1 cellular context compared by ENCODE assay signal in genomic region chr19:18388328-18389094, GRCh38.
TF ChIP-seq lines count a peak whose summit lies in the region.

No MANE protein-coding gene starts in this region.

TF ChIP-seq in K562, 482 proteins besides CTCF, POLR2A, EP300 and RAD21 (continued from another document):
- TF ChIP-seq, protein P1, sequence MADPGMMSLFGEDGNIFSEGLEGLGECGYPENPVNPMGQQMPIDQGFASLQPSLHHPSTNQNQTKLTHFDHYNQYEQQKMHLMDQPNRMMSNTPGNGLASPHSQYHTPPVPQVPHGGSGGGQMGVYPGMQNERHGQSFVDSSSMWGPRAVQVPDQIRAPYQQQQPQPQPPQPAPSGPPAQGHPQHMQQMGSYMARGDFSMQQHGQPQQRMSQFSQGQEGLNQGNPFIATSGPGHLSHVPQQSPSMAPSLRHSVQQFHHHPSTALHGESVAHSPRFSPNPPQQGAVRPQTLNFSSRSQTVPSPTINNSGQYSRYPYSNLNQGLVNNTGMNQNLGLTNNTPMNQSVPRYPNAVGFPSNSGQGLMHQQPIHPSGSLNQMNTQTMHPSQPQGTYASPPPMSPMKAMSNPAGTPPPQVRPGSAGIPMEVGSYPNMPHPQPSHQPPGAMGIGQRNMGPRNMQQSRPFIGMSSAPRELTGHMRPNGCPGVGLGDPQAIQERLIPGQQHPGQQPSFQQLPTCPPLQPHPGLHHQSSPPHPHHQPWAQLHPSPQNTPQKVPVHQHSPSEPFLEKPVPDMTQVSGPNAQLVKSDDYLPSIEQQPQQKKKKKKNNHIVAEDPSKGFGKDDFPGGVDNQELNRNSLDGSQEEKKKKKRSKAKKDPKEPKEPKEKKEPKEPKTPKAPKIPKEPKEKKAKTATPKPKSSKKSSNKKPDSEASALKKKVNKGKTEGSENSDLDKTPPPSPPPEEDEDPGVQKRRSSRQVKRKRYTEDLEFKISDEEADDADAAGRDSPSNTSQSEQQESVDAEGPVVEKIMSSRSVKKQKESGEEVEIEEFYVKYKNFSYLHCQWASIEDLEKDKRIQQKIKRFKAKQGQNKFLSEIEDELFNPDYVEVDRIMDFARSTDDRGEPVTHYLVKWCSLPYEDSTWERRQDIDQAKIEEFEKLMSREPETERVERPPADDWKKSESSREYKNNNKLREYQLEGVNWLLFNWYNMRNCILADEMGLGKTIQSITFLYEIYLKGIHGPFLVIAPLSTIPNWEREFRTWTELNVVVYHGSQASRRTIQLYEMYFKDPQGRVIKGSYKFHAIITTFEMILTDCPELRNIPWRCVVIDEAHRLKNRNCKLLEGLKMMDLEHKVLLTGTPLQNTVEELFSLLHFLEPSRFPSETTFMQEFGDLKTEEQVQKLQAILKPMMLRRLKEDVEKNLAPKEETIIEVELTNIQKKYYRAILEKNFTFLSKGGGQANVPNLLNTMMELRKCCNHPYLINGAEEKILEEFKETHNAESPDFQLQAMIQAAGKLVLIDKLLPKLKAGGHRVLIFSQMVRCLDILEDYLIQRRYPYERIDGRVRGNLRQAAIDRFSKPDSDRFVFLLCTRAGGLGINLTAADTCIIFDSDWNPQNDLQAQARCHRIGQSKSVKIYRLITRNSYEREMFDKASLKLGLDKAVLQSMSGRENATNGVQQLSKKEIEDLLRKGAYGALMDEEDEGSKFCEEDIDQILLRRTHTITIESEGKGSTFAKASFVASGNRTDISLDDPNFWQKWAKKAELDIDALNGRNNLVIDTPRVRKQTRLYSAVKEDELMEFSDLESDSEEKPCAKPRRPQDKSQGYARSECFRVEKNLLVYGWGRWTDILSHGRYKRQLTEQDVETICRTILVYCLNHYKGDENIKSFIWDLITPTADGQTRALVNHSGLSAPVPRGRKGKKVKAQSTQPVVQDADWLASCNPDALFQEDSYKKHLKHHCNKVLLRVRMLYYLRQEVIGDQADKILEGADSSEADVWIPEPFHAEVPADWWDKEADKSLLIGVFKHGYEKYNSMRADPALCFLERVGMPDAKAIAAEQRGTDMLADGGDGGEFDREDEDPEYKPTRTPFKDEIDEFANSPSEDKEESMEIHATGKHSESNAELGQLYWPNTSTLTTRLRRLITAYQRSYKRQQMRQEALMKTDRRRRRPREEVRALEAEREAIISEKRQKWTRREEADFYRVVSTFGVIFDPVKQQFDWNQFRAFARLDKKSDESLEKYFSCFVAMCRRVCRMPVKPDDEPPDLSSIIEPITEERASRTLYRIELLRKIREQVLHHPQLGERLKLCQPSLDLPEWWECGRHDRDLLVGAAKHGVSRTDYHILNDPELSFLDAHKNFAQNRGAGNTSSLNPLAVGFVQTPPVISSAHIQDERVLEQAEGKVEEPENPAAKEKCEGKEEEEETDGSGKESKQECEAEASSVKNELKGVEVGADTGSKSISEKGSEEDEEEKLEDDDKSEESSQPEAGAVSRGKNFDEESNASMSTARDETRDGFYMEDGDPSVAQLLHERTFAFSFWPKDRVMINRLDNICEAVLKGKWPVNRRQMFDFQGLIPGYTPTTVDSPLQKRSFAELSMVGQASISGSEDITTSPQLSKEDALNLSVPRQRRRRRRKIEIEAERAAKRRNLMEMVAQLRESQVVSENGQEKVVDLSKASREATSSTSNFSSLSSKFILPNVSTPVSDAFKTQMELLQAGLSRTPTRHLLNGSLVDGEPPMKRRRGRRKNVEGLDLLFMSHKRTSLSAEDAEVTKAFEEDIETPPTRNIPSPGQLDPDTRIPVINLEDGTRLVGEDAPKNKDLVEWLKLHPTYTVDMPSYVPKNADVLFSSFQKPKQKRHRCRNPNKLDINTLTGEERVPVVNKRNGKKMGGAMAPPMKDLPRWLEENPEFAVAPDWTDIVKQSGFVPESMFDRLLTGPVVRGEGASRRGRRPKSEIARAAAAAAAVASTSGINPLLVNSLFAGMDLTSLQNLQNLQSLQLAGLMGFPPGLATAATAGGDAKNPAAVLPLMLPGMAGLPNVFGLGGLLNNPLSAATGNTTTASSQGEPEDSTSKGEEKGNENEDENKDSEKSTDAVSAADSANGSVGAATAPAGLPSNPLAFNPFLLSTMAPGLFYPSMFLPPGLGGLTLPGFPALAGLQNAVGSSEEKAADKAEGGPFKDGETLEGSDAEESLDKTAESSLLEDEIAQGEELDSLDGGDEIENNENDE (IDR thresholded peaks at IDR 0.05; ENCODE audit: low read depth, low read length) = no peak
- TF ChIP-seq NFE2 (IDR thresholded peaks at IDR 0.05; ENCODE audit: low read depth) = no peak
- TF ChIP-seq ZNF316 (IDR thresholded peaks at IDR 0.05) = no peak
- TF ChIP-seq NR4A1 (CRISPR knock-in tag; IDR thresholded peaks at IDR 0.05) = no peak
- peak; percentile 57; the same call in 1 of the 2 replicates for TF ChIP-seq NR4A1 (tag; IDR thresholded peaks at IDR 0.05)
- no peak for TF ChIP-seq ZNF77 (CRISPR knock-in tag; IDR thresholded peaks at IDR 0.05)
- TF ChIP-seq, protein P2, sequence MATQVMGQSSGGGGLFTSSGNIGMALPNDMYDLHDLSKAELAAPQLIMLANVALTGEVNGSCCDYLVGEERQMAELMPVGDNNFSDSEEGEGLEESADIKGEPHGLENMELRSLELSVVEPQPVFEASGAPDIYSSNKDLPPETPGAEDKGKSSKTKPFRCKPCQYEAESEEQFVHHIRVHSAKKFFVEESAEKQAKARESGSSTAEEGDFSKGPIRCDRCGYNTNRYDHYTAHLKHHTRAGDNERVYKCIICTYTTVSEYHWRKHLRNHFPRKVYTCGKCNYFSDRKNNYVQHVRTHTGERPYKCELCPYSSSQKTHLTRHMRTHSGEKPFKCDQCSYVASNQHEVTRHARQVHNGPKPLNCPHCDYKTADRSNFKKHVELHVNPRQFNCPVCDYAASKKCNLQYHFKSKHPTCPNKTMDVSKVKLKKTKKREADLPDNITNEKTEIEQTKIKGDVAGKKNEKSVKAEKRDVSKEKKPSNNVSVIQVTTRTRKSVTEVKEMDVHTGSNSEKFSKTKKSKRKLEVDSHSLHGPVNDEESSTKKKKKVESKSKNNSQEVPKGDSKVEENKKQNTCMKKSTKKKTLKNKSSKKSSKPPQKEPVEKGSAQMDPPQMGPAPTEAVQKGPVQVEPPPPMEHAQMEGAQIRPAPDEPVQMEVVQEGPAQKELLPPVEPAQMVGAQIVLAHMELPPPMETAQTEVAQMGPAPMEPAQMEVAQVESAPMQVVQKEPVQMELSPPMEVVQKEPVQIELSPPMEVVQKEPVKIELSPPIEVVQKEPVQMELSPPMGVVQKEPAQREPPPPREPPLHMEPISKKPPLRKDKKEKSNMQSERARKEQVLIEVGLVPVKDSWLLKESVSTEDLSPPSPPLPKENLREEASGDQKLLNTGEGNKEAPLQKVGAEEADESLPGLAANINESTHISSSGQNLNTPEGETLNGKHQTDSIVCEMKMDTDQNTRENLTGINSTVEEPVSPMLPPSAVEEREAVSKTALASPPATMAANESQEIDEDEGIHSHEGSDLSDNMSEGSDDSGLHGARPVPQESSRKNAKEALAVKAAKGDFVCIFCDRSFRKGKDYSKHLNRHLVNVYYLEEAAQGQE (CRISPR knock-in tag; IDR thresholded peaks at IDR 0.05; ENCODE audit: low read depth) = peak; percentile 66; the same call in 1 of the 2 replicates
- peak; percentile 88; the same call in 1 of the 2 replicates for TF ChIP-seq MTF1 (CRISPR knock-in tag; IDR thresholded peaks at IDR 0.05; ENCODE audit: borderline replicate concordance)
- 0 out of 2 replicates have a peak, but pooled peaks have one; percentile 10 for TF ChIP-seq SMAD3 (CRISPR knock-in tag; conservative IDR thresholded peaks at IDR 0.05)
- TF ChIP-seq ZNF274 (IDR thresholded peaks at IDR 0.05; ENCODE audit: borderline replicate concordance, low read depth, low read length) = peak; percentile 31; the same call in 1 of the 2 replicates
- TF ChIP-seq, protein P3, sequence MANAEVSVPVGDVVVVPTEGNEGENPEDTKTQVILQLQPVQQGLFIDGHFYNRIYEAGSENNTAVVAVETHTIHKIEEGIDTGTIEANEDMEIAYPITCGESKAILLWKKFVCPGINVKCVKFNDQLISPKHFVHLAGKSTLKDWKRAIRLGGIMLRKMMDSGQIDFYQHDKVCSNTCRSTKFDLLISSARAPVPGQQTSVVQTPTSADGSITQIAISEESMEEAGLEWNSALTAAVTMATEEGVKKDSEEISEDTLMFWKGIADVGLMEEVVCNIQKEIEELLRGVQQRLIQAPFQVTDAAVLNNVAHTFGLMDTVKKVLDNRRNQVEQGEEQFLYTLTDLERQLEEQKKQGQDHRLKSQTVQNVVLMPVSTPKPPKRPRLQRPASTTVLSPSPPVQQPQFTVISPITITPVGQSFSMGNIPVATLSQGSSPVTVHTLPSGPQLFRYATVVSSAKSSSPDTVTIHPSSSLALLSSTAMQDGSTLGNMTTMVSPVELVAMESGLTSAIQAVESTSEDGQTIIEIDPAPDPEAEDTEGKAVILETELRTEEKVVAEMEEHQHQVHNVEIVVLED (CRISPR knock-in tag; IDR thresholded peaks at IDR 0.05) = peak; percentile 80
- TF ChIP-seq, protein P4, sequence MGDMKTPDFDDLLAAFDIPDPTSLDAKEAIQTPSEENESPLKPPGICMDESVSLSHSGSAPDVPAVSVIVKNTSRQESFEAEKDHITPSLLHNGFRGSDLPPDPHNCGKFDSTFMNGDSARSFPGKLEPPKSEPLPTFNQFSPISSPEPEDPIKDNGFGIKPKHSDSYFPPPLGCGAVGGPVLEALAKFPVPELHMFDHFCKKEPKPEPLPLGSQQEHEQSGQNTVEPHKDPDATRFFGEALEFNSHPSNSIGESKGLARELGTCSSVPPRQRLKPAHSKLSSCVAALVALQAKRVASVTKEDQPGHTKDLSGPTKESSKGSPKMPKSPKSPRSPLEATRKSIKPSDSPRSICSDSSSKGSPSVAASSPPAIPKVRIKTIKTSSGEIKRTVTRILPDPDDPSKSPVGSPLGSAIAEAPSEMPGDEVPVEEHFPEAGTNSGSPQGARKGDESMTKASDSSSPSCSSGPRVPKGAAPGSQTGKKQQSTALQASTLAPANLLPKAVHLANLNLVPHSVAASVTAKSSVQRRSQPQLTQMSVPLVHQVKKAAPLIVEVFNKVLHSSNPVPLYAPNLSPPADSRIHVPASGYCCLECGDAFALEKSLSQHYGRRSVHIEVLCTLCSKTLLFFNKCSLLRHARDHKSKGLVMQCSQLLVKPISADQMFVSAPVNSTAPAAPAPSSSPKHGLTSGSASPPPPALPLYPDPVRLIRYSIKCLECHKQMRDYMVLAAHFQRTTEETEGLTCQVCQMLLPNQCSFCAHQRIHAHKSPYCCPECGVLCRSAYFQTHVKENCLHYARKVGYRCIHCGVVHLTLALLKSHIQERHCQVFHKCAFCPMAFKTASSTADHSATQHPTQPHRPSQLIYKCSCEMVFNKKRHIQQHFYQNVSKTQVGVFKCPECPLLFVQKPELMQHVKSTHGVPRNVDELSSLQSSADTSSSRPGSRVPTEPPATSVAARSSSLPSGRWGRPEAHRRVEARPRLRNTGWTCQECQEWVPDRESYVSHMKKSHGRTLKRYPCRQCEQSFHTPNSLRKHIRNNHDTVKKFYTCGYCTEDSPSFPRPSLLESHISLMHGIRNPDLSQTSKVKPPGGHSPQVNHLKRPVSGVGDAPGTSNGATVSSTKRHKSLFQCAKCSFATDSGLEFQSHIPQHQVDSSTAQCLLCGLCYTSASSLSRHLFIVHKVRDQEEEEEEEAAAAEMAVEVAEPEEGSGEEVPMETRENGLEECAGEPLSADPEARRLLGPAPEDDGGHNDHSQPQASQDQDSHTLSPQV (IDR thresholded peaks at IDR 0.05) = peak; percentile 95
- peak; percentile 77 for TF ChIP-seq SMC3 (conservative IDR thresholded peaks at IDR 0.05; ENCODE audit: insufficient read depth, low read depth, low read length)
- peak; percentile 84; the same call in 1 of the 2 replicates for TF ChIP-seq ZNF12 (CRISPR knock-in tag; IDR thresholded peaks at IDR 0.05)
- TF ChIP-seq, protein P5, sequence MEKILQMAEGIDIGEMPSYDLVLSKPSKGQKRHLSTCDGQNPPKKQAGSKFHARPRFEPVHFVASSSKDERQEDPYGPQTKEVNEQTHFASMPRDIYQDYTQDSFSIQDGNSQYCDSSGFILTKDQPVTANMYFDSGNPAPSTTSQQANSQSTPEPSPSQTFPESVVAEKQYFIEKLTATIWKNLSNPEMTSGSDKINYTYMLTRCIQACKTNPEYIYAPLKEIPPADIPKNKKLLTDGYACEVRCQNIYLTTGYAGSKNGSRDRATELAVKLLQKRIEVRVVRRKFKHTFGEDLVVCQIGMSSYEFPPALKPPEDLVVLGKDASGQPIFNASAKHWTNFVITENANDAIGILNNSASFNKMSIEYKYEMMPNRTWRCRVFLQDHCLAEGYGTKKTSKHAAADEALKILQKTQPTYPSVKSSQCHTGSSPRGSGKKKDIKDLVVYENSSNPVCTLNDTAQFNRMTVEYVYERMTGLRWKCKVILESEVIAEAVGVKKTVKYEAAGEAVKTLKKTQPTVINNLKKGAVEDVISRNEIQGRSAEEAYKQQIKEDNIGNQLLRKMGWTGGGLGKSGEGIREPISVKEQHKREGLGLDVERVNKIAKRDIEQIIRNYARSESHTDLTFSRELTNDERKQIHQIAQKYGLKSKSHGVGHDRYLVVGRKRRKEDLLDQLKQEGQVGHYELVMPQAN (IDR thresholded peaks at IDR 0.05; ENCODE audit: borderline replicate concordance) = peak; percentile 37; the same call in 1 of the 2 replicates
- no peak for TF ChIP-seq YBX1 (IDR thresholded peaks at IDR 0.05)
- no peak for TF ChIP-seq PKNOX1 (IDR thresholded peaks at IDR 0.05)
- TF ChIP-seq ZNF668 (CRISPR knock-in tag; IDR thresholded peaks at IDR 0.05) = peak; percentile 4; the same call in 1 of the 2 replicates
- TF ChIP-seq ZNF780A (CRISPR knock-in tag; IDR thresholded peaks at IDR 0.05) = no peak
- peak; percentile 31; the same call in 1 of the 2 replicates for TF ChIP-seq PHF8 (IDR thresholded peaks at IDR 0.05; ENCODE audit: borderline replicate concordance, low read length)
- peak; percentile 38; the same call in 1 of the 2 replicates for TF ChIP-seq CREB1 (IDR thresholded peaks at IDR 0.05)
- TF ChIP-seq CREB1 (CRISPR knock-in tag; IDR thresholded peaks at IDR 0.05) = peak; percentile 88
- TF ChIP-seq NEUROD1 (IDR thresholded peaks at IDR 0.05; ENCODE audit: borderline replicate concordance, low read depth, low read length, partially characterized antibody) = peak; percentile 33
- TF ChIP-seq BCOR (IDR thresholded peaks at IDR 0.05) = peak; percentile 96
- TF ChIP-seq, protein P6, sequence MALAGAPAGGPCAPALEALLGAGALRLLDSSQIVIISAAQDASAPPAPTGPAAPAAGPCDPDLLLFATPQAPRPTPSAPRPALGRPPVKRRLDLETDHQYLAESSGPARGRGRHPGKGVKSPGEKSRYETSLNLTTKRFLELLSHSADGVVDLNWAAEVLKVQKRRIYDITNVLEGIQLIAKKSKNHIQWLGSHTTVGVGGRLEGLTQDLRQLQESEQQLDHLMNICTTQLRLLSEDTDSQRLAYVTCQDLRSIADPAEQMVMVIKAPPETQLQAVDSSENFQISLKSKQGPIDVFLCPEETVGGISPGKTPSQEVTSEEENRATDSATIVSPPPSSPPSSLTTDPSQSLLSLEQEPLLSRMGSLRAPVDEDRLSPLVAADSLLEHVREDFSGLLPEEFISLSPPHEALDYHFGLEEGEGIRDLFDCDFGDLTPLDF (CRISPR knock-in tag; IDR thresholded peaks at IDR 0.05) = peak; percentile 96
